Comparison of ENCODE assay signal across 9 cellular contexts in the genomic region with DNA sequence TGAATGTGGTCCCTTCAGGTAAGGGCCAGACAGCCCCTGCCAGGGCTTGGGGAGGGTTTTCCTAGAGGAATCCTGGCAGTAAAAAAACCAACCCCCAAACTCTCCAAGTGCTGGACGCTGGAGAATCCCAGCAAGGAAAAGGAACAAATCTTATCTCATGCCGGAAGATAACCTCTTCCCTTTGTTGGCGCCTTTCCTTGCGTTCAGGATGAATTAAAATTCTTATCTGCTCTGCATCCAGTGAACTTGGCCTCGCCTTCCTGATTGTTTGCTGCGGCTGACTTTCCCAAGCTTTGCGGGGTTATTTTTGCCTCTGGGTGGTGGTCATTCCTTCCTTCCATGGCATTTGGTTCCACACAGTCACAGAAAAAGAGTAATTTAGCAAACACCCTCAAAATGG.
DNase-seq lines count a peak whose midpoint lies in the region; ATAC-seq and TF ChIP-seq lines count a peak whose summit lies in the region.
"Had no signal": no experiment of that assay in that cellular context is flagged by ENCODE, and none has a peak within 500 bp of the region (broad histone marks: within the 10 kb centered on the region; RNA-seq: fewer than 3 reads in every experiment).

No MANE protein-coding gene starts in this region.

- no peak for TF ChIP-seq CTCF in Caco-2 (IDR thresholded peaks at IDR 0.05; ENCODE audit: insufficient read depth in 1 of 2, low read depth in 1 of 2, low read length in 1 of 2, severe bottlenecking in 1 of 2, unreplicated experiment in 1 of 2)
- TF ChIP-seq CTCF in WTC11 (IDR thresholded peaks at IDR 0.05), result no peak
- TF ChIP-seq CTCF in foreskin keratinocyte (conservative IDR thresholded peaks at IDR 0.05), result no peak
- no peak for TF ChIP-seq CTCF in osteoblast (IDR thresholded peaks at IDR 0.05; ENCODE audit: extremely low read depth, low read depth, low read length)

- H3K79me2 ChIP-seq in osteoblast (ENCODE audit: insufficient read depth, low read length), result no peaks in the 10 kb centered on the region

- H3K36me3 Mint-ChIP-seq in Caco-2 (ENCODE audit: insufficient read depth, unreplicated experiment) (no peaks in the 10 kb centered on the region), WTC11 (peaks cover 18% of the 10 kb centered on the region)

- peaks cover 14% of the 10 kb centered on the region for H3K4me1 ChIP-seq in Caco-2
- peaks cover 14% of the 10 kb centered on the region for H3K4me1 ChIP-seq in foreskin keratinocyte
- H3K4me1 ChIP-seq in osteoblast (ENCODE audit: insufficient read depth, low read length), result peaks cover 26% of the 10 kb centered on the region

- CTCF ChIA-PET in Caco-2 (lab: Charles Lee), result no interaction called here
- CTCF ChIA-PET in WTC11 (lab: Charles Lee), result interaction anchor here (0.7 to 1.8 kb wide), 4 partner anchors 8 to 264 kb away, joined by 3 to 7 read pairs (median 4); no protein-coding TSS in a partner anchor

- H3K27me3 ChIP-seq in Caco-2 (replicated peaks; ENCODE audit: control insufficient read depth, insufficient read depth, low read length) (peaks cover 9% of the 10 kb centered on the region), foreskin keratinocyte (no peaks in the 10 kb centered on the region), osteoblast (ENCODE audit: insufficient read depth, low read length) (no peaks in the 10 kb centered on the region)

- H3K27ac Mint-ChIP-seq in Caco-2 (ENCODE audit: unreplicated experiment) (no peak overlapping the region), WTC11 (peak overlapping the region; percentile 89)

- POLR2A ChIA-PET in Caco-2 (lab: Charles Lee) (no interaction called here), WTC11 (lab: Charles Lee) (interaction anchor here (0.6 kb wide), 1 partner anchor 1300 kb away, joined by 7 read pairs; no protein-coding TSS in a partner anchor)

- intact Hi-C loops in Caco-2 (cut with micrococcal nuclease; ENCODE audit: unreplicated experiment), result no loop called here

- H2AFZ ChIP-seq in osteoblast (ENCODE audit: low read length), result peak overlapping the region; percentile 77

- H3K9me3 Mint-ChIP-seq in Caco-2 (ENCODE audit: unreplicated experiment) (no peaks in the 10 kb centered on the region), WTC11 (peaks cover 22% of the 10 kb centered on the region)

- H4K20me1 ChIP-seq in osteoblast (ENCODE audit: insufficient read depth, low read length), result no peaks in the 10 kb centered on the region

- no peak for TF ChIP-seq POLR2A in GM18505 (IDR thresholded peaks at IDR 0.05; ENCODE audit: borderline replicate concordance, extremely low read depth, insufficient read depth, insufficient read length)

- H3K4me1 Mint-ChIP-seq in Caco-2 (ENCODE audit: low read depth, unreplicated experiment) (no peaks in the 10 kb centered on the region), WTC11 (peaks cover 30% of the 10 kb centered on the region)

- H3K36me3 ChIP-seq in Caco-2 (ENCODE audit: control insufficient read depth, insufficient read depth, low read length) (no peaks in the 10 kb centered on the region), osteoblast (ENCODE audit: insufficient read depth, low read length) (no peaks in the 10 kb centered on the region)

- peak overlapping the region; percentile 62 for H3K4me3 Mint-ChIP-seq in Caco-2 (ENCODE audit: unreplicated experiment)
- H3K4me3 Mint-ChIP-seq in WTC11, result peak overlapping the region; percentile 80

- peaks cover 38% of the 10 kb centered on the region for H3K27me3 Mint-ChIP-seq in Caco-2 (ENCODE audit: insufficient read depth, unreplicated experiment)
- H3K27me3 Mint-ChIP-seq in WTC11 (ENCODE audit: low read depth), result peaks cover 15% of the 10 kb centered on the region

- H3K27ac ChIP-seq in foreskin keratinocyte (peak overlapping the region; percentile 90), osteoblast (ENCODE audit: low read depth, low read length) (no peak overlapping the region)

- ATAC-seq in WTC11 (no peak), foreskin keratinocyte (no peak), GM19452 (IDR thresholded peaks at IDR 0.05; ENCODE audit: unreplicated experiment) (no peak), GM18505 (IDR thresholded peaks at IDR 0.05; ENCODE audit: unreplicated experiment) (no peak)

- no TSS peak for BruUV-seq in Caco-2 (replicated peaks; lab: Mats Ljungman, UMichigan)

- H3K9me3 ChIP-seq in Caco-2 (peaks cover 10% of the 10 kb centered on the region), osteoblast (ENCODE audit: low read depth, low read length) (peaks cover 5% of the 10 kb centered on the region)

- DNase-seq in Caco-2 (no peak), WTC11 (ENCODE audit: low spot score) (no peak), foreskin keratinocyte (no peak), osteoblast (ENCODE audit: insufficient read length, low spot score, missing footprints) (peak; percentile 25), NCI-H2196 (lab: John Stamatoyannopoulos, UW; ENCODE audit: unreplicated experiment) (no peak), DMS53 (lab: John Stamatoyannopoulos, UW) (no peak)
- DNase-seq: Karpas-422 had no signal

- H3K4me3 ChIP-seq in Caco-2 (ENCODE audit: low read depth, low read length) (no peak overlapping the region), osteoblast (ENCODE audit: insufficient read depth, low read length) (peak overlapping the region; percentile 80)

- H3K4me2 ChIP-seq in osteoblast (ENCODE audit: insufficient read depth, low read length), result peak overlapping the region; percentile 85

TF ChIP-seq in WTC11, 78 proteins besides CTCF, POLR2A, EP300 and RAD21:
- TF ChIP-seq, protein P1, sequence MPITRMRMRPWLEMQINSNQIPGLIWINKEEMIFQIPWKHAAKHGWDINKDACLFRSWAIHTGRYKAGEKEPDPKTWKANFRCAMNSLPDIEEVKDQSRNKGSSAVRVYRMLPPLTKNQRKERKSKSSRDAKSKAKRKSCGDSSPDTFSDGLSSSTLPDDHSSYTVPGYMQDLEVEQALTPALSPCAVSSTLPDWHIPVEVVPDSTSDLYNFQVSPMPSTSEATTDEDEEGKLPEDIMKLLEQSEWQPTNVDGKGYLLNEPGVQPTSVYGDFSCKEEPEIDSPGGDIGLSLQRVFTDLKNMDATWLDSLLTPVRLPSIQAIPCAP (CRISPR knock-in tag; IDR thresholded peaks at IDR 0.05), result no peak
